Comparison of ENCODE assay signal across 15 cellular contexts in genomic region chr1:223776826-223777454, GRCh38.
DNase-seq lines count a peak whose midpoint lies in the region; ATAC-seq and TF ChIP-seq lines count a peak whose summit lies in the region.
"Had no signal": no experiment of that assay in that cellular context is flagged by ENCODE, and none has a peak within 500 bp of the region (broad histone marks: within the 10 kb centered on the region; RNA-seq: fewer than 3 reads in every experiment).

No MANE protein-coding gene starts in this region.

- TF ChIP-seq POLR2A in prostate gland (IDR thresholded peaks at IDR 0.05): no peak

- H3K36me3 Mint-ChIP-seq in activated CD4-positive, alpha-beta T cell treated with anti-CD3 and anti-CD28 coated beads, Interleukin-2, amount 10 ng/mL, durations not matched to agents 24 days and 14 days (ENCODE audit: low read depth): peaks cover 53% of the 10 kb centered on the region
- H3K36me3 Mint-ChIP-seq in effector memory CD8-positive, alpha-beta T cell (ENCODE audit: insufficient read depth): peaks cover 69% of the 10 kb centered on the region

- H3K36me3 ChIP-seq in RWPE2 (ENCODE audit: low read depth) (peaks cover 53% of the 10 kb centered on the region), prostate gland (no peaks in the 10 kb centered on the region)

- H3K9me3 Mint-ChIP-seq in activated CD4-positive, alpha-beta T cell treated with anti-CD3 and anti-CD28 coated beads, Interleukin-2, amount 10 ng/mL, durations not matched to agents 24 days and 14 days: no peaks in the 10 kb centered on the region
- H3K9me3 Mint-ChIP-seq in effector memory CD8-positive, alpha-beta T cell: no peaks in the 10 kb centered on the region

- H3K27me3 ChIP-seq in RWPE2 (ENCODE audit: insufficient read depth, poor library complexity, severe bottlenecking) (no peaks in the 10 kb centered on the region), prostate gland (replicated peaks; ENCODE audit: insufficient read depth) (no peaks in the 10 kb centered on the region)
- H3K27me3 ChIP-seq: transverse colon had no signal

- no peaks in the 10 kb centered on the region for H3K27me3 Mint-ChIP-seq in activated CD4-positive, alpha-beta T cell treated with anti-CD3 and anti-CD28 coated beads, Interleukin-2, amount 10 ng/mL, durations not matched to agents 24 days and 14 days
- H3K27me3 Mint-ChIP-seq in effector memory CD8-positive, alpha-beta T cell: no peaks in the 10 kb centered on the region

- peak overlapping the region; percentile 54 for H3K27ac Mint-ChIP-seq in activated CD4-positive, alpha-beta T cell treated with anti-CD3 and anti-CD28 coated beads, Interleukin-2, amount 10 ng/mL, durations not matched to agents 24 days and 14 days
- peak overlapping the region; percentile 88 to 90 for H3K27ac Mint-ChIP-seq in effector memory CD8-positive, alpha-beta T cell

- H3K4me1 Mint-ChIP-seq in activated CD4-positive, alpha-beta T cell treated with anti-CD3 and anti-CD28 coated beads, Interleukin-2, amount 10 ng/mL, durations not matched to agents 24 days and 14 days: peaks cover 20% of the 10 kb centered on the region
- H3K4me1 Mint-ChIP-seq in effector memory CD8-positive, alpha-beta T cell (ENCODE audit: low read depth in 2 of 2): peaks cover 14 to 18% of the 10 kb centered on the region in 2 donors

- H3K4me1 ChIP-seq in RWPE2 (ENCODE audit: insufficient read depth, poor library complexity, severe bottlenecking) (peaks cover 23% of the 10 kb centered on the region), prostate gland (replicated peaks) (no peaks in the 10 kb centered on the region)

- TF ChIP-seq CTCF in RWPE2 (IDR thresholded peaks at IDR 0.05; ENCODE audit: poor library complexity, severe bottlenecking): no peak
- no peak for TF ChIP-seq CTCF in prostate gland (IDR thresholded peaks at IDR 0.05)

- intact Hi-C loops in activated CD4-positive, alpha-beta T cell treated with anti-CD3 and anti-CD28 coated beads, Interleukin-2, amount 10 ng/mL, durations not matched to agents 24 days and 14 days (cut with micrococcal nuclease): loop anchor here (2.0 kb wide), 1 partner anchor 68 kb away; the partner anchor contains the start of gene TP53BP2
- intact Hi-C loops in prostate gland (cut with DNase I): loop anchor here (10.0 kb wide), 1 partner anchor 68 kb away; the partner anchor contains the start of gene TP53BP2

- ATAC-seq in RWPE2 (ENCODE audit: low read depth): no peak
- no peak for ATAC-seq in effector memory CD8-positive, alpha-beta T cell (replicated peaks)

- H3K27ac ChIP-seq in RWPE2 (ENCODE audit: poor library complexity, severe bottlenecking): peak overlapping the region; percentile 81
- no peak overlapping the region for H3K27ac ChIP-seq in prostate gland
- H3K27ac ChIP-seq: transverse colon had no signal

- WGBS in prostate gland: 76% methylated on average over 10 of the region's 10 CpGs

- H3K4me3 Mint-ChIP-seq in activated CD4-positive, alpha-beta T cell treated with anti-CD3 and anti-CD28 coated beads, Interleukin-2, amount 10 ng/mL, durations not matched to agents 24 days and 14 days: no peak overlapping the region
- H3K4me3 Mint-ChIP-seq in effector memory CD8-positive, alpha-beta T cell: no peak overlapping the region

- H3K9me3 ChIP-seq in RWPE2 (ENCODE audit: severe bottlenecking) (no peaks in the 10 kb centered on the region), prostate gland (no peaks in the 10 kb centered on the region)
- H3K9me3 ChIP-seq: A549, transverse colon had no signal

- no peak for DNase-seq in activated CD4-positive, alpha-beta T cell treated with anti-CD3 and anti-CD28 coated beads, Interleukin-2, amount 10 ng/mL, durations not matched to agents 24 days and 14 days
- no peak for DNase-seq in activated CD4-positive, alpha-beta T cell treated with anti-CD3 and anti-CD28 coated beads for 4 hours
- DNase-seq in RWPE2 (ENCODE audit: low spot score): no peak
- no peak for DNase-seq in effector memory CD8-positive, alpha-beta T cell
- DNase-seq in prostate gland (ENCODE audit: low spot score): peak; percentile 2
- no peak for DNase-seq in T1000 (lab: John Stamatoyannopoulos, UW)
- no peak for DNase-seq in NCI-H1694 treated with DMSO at 0.1 percent for 48 hours (lab: John Stamatoyannopoulos, UW)
- no peak for DNase-seq in DMS79 treated with DMSO at 0.1 percent for 48 hours (lab: John Stamatoyannopoulos, UW)
- DNase-seq: activated CD8-positive, alpha-beta memory T cell treated with anti-CD3 and anti-CD28 coated beads for 24 hours; aorta; DMS79; HCEC 1CT; NCI-H2029; transverse colon had no signal

- H3K4me3 ChIP-seq in RWPE2 (ENCODE audit: severe bottlenecking) (no peak overlapping the region), prostate gland (no peak overlapping the region)
- H3K4me3 ChIP-seq: A549, transverse colon had no signal
